In genomic region chr21:33948951-33949444, GRCh38 we compare ENCODE assay signal across 8 cellular contexts. TPM values are rescaled to one million over a fixed set of nuclear protein-coding genes. Genes with fewer than 3 reads are reported as not detected.
DNase-seq lines count a peak whose midpoint lies in the region; ATAC-seq and TF ChIP-seq lines count a peak whose summit lies in the region.

No MANE protein-coding gene starts in this region.

- POLR2A ChIA-PET in WTC11 (lab: Charles Lee): interaction anchor here (0.7 kb wide), 1 partner anchor 175 kb away, joined by 4 read pairs; no protein-coding TSS in a partner anchor

- peaks cover 73% of the 10 kb centered on the region for H3K4me1 Mint-ChIP-seq in activated CD4-positive, alpha-beta T cell treated with anti-CD3 and anti-CD28 coated beads, Interleukin-2, amount 10 ng/mL, durations not matched to agents 24 days and 14 days
- H3K4me1 Mint-ChIP-seq in WTC11: peaks cover 36% of the 10 kb centered on the region
- peaks cover 80 to 87% of the 10 kb centered on the region in 2 donors for H3K4me1 Mint-ChIP-seq in immature natural killer cell

- H3K27ac Mint-ChIP-seq in activated CD4-positive, alpha-beta T cell treated with anti-CD3 and anti-CD28 coated beads, Interleukin-2, amount 10 ng/mL, durations not matched to agents 24 days and 14 days: peak overlapping the region; percentile 100
- H3K27ac Mint-ChIP-seq in WTC11 (peak overlapping the region; percentile 64), immature natural killer cell (peak overlapping the region; percentile 96 to 99 (median 98))

- H3K9me3 Mint-ChIP-seq in activated CD4-positive, alpha-beta T cell treated with anti-CD3 and anti-CD28 coated beads, Interleukin-2, amount 10 ng/mL, durations not matched to agents 24 days and 14 days: peaks cover 20% of the 10 kb centered on the region
- peaks cover 12% of the 10 kb centered on the region for H3K9me3 Mint-ChIP-seq in WTC11
- no peaks in the 10 kb centered on the region for H3K9me3 Mint-ChIP-seq in immature natural killer cell

- peak overlapping the region; percentile 51 for H3K27ac ChIP-seq in substantia nigra (ENCODE audit: low read depth, low read length, poor library complexity, severe bottlenecking)

- ATAC-seq in WTC11: no peak

- no peak for TF ChIP-seq CTCF in WTC11 (IDR thresholded peaks at IDR 0.05)

- DNase-seq in activated CD4-positive, alpha-beta T cell treated with anti-CD3 and anti-CD28 coated beads, Interleukin-2, amount 10 ng/mL, durations not matched to agents 24 days and 14 days: no peak
- DNase-seq in activated CD4-positive, alpha-beta T cell treated with anti-CD3 and anti-CD28 coated beads, Interleukin-2, amount 50 U/mL, for 4 hours: no peak
- no peak for DNase-seq in WTC11 (ENCODE audit: low spot score)
- no peak for DNase-seq in immature natural killer cell
- peak in 1 of 49 donors; percentile 61 for DNase-seq in substantia nigra (lab: John Stamatoyannopoulos, UW)
- no peak for DNase-seq in AG08396 (ENCODE audit: low spot score)
- DNase-seq in HK-2 (ENCODE audit: unreplicated experiment): no peak
- no peak for DNase-seq in SK-N-DZ (ENCODE audit: low spot score)

- peak overlapping the region; percentile 80 for H3K4me3 Mint-ChIP-seq in activated CD4-positive, alpha-beta T cell treated with anti-CD3 and anti-CD28 coated beads, Interleukin-2, amount 10 ng/mL, durations not matched to agents 24 days and 14 days
- H3K4me3 Mint-ChIP-seq in WTC11: no peak overlapping the region
- H3K4me3 Mint-ChIP-seq in immature natural killer cell: peak overlapping the region; percentile 61 to 82 (median 76)

- peaks cover 3% of the 10 kb centered on the region for H3K27me3 Mint-ChIP-seq in activated CD4-positive, alpha-beta T cell treated with anti-CD3 and anti-CD28 coated beads, Interleukin-2, amount 10 ng/mL, durations not matched to agents 24 days and 14 days
- no peaks in the 10 kb centered on the region for H3K27me3 Mint-ChIP-seq in WTC11 (ENCODE audit: low read depth)
- H3K27me3 Mint-ChIP-seq in immature natural killer cell (ENCODE audit: low read depth in 3 of 3): peaks cover 14 to 25% (median 15%) of the 10 kb centered on the region in 3 donors

- peaks cover 51% of the 10 kb centered on the region for H3K36me3 Mint-ChIP-seq in activated CD4-positive, alpha-beta T cell treated with anti-CD3 and anti-CD28 coated beads, Interleukin-2, amount 10 ng/mL, durations not matched to agents 24 days and 14 days (ENCODE audit: low read depth)
- H3K36me3 Mint-ChIP-seq in WTC11: peaks cover 12% of the 10 kb centered on the region
- H3K36me3 Mint-ChIP-seq in immature natural killer cell: no peaks in the 10 kb centered on the region

- CTCF ChIA-PET in WTC11 (lab: Charles Lee): interaction anchor here (1.6 kb wide), 1 partner anchor 143 kb away, joined by 4 read pairs; no protein-coding TSS in a partner anchor

- intact Hi-C loops in activated CD4-positive, alpha-beta T cell treated with anti-CD3 and anti-CD28 coated beads, Interleukin-2, amount 10 ng/mL, durations not matched to agents 24 days and 14 days (cut with micrococcal nuclease): loop anchor here (1.0 to 2.0 kb wide), 5 partner anchors 27 to 250 kb away; no protein-coding TSS in a partner anchor

TF ChIP-seq in WTC11, 78 proteins besides CTCF, POLR2A, EP300 and RAD21 (continues in another document):
- TF ChIP-seq ZNF138 (CRISPR knock-in tag; conservative IDR thresholded peaks at IDR 0.05) (no peak), AR (CRISPR knock-in tag; IDR thresholded peaks at IDR 0.05) (no peak), PRDM15 (CRISPR knock-in tag; IDR thresholded peaks at IDR 0.05) (no peak), TP53 (CRISPR knock-in tag; IDR thresholded peaks at IDR 0.05) (no peak), GABPB1 (CRISPR knock-in tag; IDR thresholded peaks at IDR 0.05) (no peak), ZNF532 (CRISPR knock-in tag; IDR thresholded peaks at IDR 0.05; ENCODE audit: borderline replicate concordance) (no peak)

RNA-seq across cellular contexts. Expression of gene ATP5PO, which starts 33.4 kb away (rescaled TPM):
- 172 and 194 TPM in 2 replicates for total RNA-seq in activated CD4-positive, alpha-beta T cell treated with anti-CD3 and anti-CD28 coated beads, Interleukin-2, amount 10 ng/mL, durations not matched to agents 24 days and 14 days
- 264 to 296 TPM (median 293 TPM) in 3 replicates for total RNA-seq in WTC11 (2021)
- polyA plus RNA-seq in immature natural killer cell: 100 to 1,000 TPM; 280 to 387 (median 352) TPM
- 223 and 273 TPM in 2 replicates for polyA plus RNA-seq in SK-N-DZ (2014; cell fraction: cytosol; rRNA removed)
- polyA plus RNA-seq in SK-N-DZ (2014; cell fraction: nucleus; rRNA removed): 118 and 259 TPM in 2 replicates
